Comparison of ENCODE assay signal across 8 cellular contexts in the genomic region with DNA sequence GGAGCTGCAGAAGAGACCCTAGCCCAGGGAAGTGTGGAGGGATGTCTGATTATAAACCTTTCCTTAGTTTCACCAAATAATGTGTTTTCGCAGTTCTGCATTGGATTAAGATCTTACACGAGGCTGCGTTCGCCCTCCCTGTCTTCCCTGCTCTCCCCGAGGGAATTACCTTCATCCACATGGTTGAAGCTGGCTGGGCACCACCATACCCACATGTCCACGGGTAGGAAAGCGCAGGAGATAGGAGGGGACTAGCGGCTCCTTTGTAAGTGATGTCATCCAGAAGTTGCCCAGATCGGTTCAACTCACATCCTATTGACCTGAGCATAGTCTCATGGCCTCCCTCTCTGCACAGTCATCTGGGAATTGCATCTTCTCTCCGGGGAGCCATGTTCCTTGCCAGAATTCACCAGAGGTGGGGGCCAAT. TPM values are rescaled to one million over a fixed set of nuclear protein-coding genes. Genes with fewer than 3 reads are reported as not detected.
A peak's percentile ranks its signal among the peaks of the same experiment; 100 is the strongest.
DNase-seq lines count a peak whose midpoint lies in the region; ATAC-seq, FAIRE-seq and TF ChIP-seq lines count a peak whose summit lies in the region.

No MANE protein-coding gene starts in this region.

- H3K36me3 Mint-ChIP-seq in stimulated activated effector memory CD8-positive, alpha-beta T cell treated with anti-CD3 and anti-CD28 coated beads, Interleukin-12 subunit alpha, Interleukin-12 subunit beta, amount 100 ng/mL, for 72 hours, result peaks cover 10% of the 10 kb centered on the region

- H3K4me3 Mint-ChIP-seq in stimulated activated effector memory CD8-positive, alpha-beta T cell treated with anti-CD3 and anti-CD28 coated beads, Interleukin-12 subunit alpha, Interleukin-12 subunit beta, amount 100 ng/mL, for 72 hours, result peak overlapping the region; percentile 87

- peaks cover 38% of the 10 kb centered on the region for H3K4me1 Mint-ChIP-seq in stimulated activated effector memory CD8-positive, alpha-beta T cell treated with anti-CD3 and anti-CD28 coated beads, Interleukin-12 subunit alpha, Interleukin-12 subunit beta, amount 100 ng/mL, for 72 hours

- no peak for ATAC-seq in stimulated activated effector memory CD8-positive, alpha-beta T cell treated with anti-CD3 and anti-CD28 coated beads, Interleukin-12 subunit alpha, Interleukin-12 subunit beta, amount 100 ng/mL, for 72 hours
- ATAC-seq in GM21786 (IDR thresholded peaks at IDR 0.05; ENCODE audit: unreplicated experiment), result no peak

- no peak for TF ChIP-seq POLR2A in GM12891 (IDR thresholded peaks at IDR 0.05; ENCODE audit: low read depth, low read length)

- no peaks in the 10 kb centered on the region for H3K9me3 Mint-ChIP-seq in stimulated activated effector memory CD8-positive, alpha-beta T cell treated with anti-CD3 and anti-CD28 coated beads, Interleukin-12 subunit alpha, Interleukin-12 subunit beta, amount 100 ng/mL, for 72 hours

- peak; percentile 35 for FAIRE-seq in GM12891 (lab: Jason Lieb, UNC)

- DNase-seq in AG20443 (ENCODE audit: low spot score) (peak; percentile 55), GM12891 (ENCODE audit: insufficient read length, low spot score) (no peak), NCI-H748 treated with DMSO at 0.1 percent for 48 hours (lab: John Stamatoyannopoulos, UW) (peak; percentile 25), astrocyte of the hippocampus (ENCODE audit: low read depth, low spot score) (peak; percentile 69), iris pigment epithelial cell (ENCODE audit: low read depth) (peak; percentile 76)
- DNase-seq in stimulated activated effector memory CD8-positive, alpha-beta T cell treated with anti-CD3 and anti-CD28 coated beads, Interleukin-12 subunit alpha, Interleukin-12 subunit beta, amount 100 ng/mL, for 72 hours (ENCODE audit: low spot score in 2 of 2), result no peak
- no peak for DNase-seq in activated CD4-positive, CD25-positive, alpha-beta regulatory T cell treated with anti-CD3 and anti-CD28 coated beads, Interleukin-2, amount 50 U/mL, for 72 hours

- peak overlapping the region; percentile 24 for H3K27ac Mint-ChIP-seq in stimulated activated effector memory CD8-positive, alpha-beta T cell treated with anti-CD3 and anti-CD28 coated beads, Interleukin-12 subunit alpha, Interleukin-12 subunit beta, amount 100 ng/mL, for 72 hours

TF ChIP-seq in GM12891, 5 proteins besides CTCF, POLR2A, EP300 and RAD21:
- no peak for TF ChIP-seq SPI1 (IDR thresholded peaks at IDR 0.05; ENCODE audit: low read depth, low read length)

RNA-seq across cellular contexts. Expression of gene TTL, which starts 1.1 kb away (rescaled TPM):
- polyA plus RNA-seq in GM12891 (2012; ENCODE audit: low read depth, missing spikeins), result 6.1 TPM

RNA-seq across cellular contexts. Expression of gene RGPD8, which starts 49.6 kb away (rescaled TPM):
- 1.4 TPM for polyA plus RNA-seq in GM12891 (2012; ENCODE audit: low read depth, missing spikeins)

RNA-seq across cellular contexts. Expression of gene POLR1B, which starts 59.2 kb away (rescaled TPM):
- polyA plus RNA-seq in GM12891 (2012; ENCODE audit: low read depth, missing spikeins), result 13.1 TPM

Comparison
In these comparisons a context has a peak if more than half of its experiments do, and no peak if none do; other contexts are left out.
1. DNase-seq: peak in AG20443 (single experiment), NCI-H748 treated with DMSO at 0.1 percent for 48 hours (single experiment), astrocyte of the hippocampus (single experiment) and iris pigment epithelial cell (single experiment); none in GM12891 (single experiment), stimulated activated effector memory CD8-positive, alpha-beta T cell treated with anti-CD3 and anti-CD28 coated beads, Interleukin-12 subunit alpha, Interleukin-12 subunit beta, amount 100 ng/mL, for 72 hours (0 of 2) and activated CD4-positive, CD25-positive, alpha-beta regulatory T cell treated with anti-CD3 and anti-CD28 coated beads, Interleukin-2, amount 50 U/mL, for 72 hours (single experiment).